Comparison of ENCODE assay signal across 20 cellular contexts in genomic region chr5:57685866-57686265, GRCh38.
"Had no signal": no experiment of that assay in that cellular context is flagged by ENCODE, and none has a peak within 500 bp of the region (broad histone marks: within the 10 kb centered on the region; RNA-seq: fewer than 3 reads in every experiment).

No MANE protein-coding gene starts in this region.

- H3K9me3 Mint-ChIP-seq: stimulated activated memory B cell treated with anti-CD40 and anti-IgM and Interleukin-4, amounts not matched to agents 10 μg/mL and 1 μg/mL and 100 μg/mL, for 72 hours had no signal

- H3K9me3 ChIP-seq: gastrocnemius medialis, left ventricle myocardium inferior, lower lobe of right lung, prostate gland, right atrium auricular region, sigmoid colon, testis, tibial artery had no signal

- H3K4me1 ChIP-seq: gastrocnemius medialis, lower lobe of right lung, prostate gland, right atrium auricular region, sigmoid colon, testis, tibial artery had no signal

- H3K27me3 Mint-ChIP-seq: stimulated activated memory B cell treated with anti-CD40 and anti-IgM and Interleukin-4, amounts not matched to agents 10 μg/mL and 1 μg/mL and 100 μg/mL, for 72 hours; type B pancreatic cell had no signal

- H3K36me3 Mint-ChIP-seq: natural killer cell; neural progenitor cell; stimulated activated memory B cell treated with anti-CD40 and anti-IgM and Interleukin-4, amounts not matched to agents 10 μg/mL and 1 μg/mL and 100 μg/mL, for 72 hours; type B pancreatic cell had no signal

- DNase-seq: cortex of kidney; effector CD4-positive, alpha-beta T cell; foreskin fibroblast; gastrocnemius medialis; head of caudate nucleus; left cardiac atrium; left ventricle myocardium inferior; lower lobe of right lung; natural killer cell; sigmoid colon; stimulated activated CD4-positive, alpha-beta T cell treated with anti-CD3 and anti-CD28 coated beads, Interleukin-4, amount 100 ng/mL, for 4 hours; stimulated activated naive CD8-positive, alpha-beta T cell treated with anti-CD3 and anti-CD28 coated beads, Interleukin-15, Interleukin-2, amounts not matched to agents 100 U/mL and 50 U/mL, for 24 hours; substantia nigra; testis; tibial artery had no signal

- H3K4me3 ChIP-seq: gastrocnemius medialis, left ventricle myocardium inferior, lower lobe of right lung, neural progenitor cell, prostate gland, right atrium auricular region, sigmoid colon, testis, tibial artery had no signal

- ATAC-seq: gastrocnemius medialis; left cardiac atrium; lower lobe of right lung; natural killer cell; stimulated activated memory B cell treated with anti-CD40 and anti-IgM and Interleukin-4, amounts not matched to agents 10 μg/mL and 1 μg/mL and 100 μg/mL, for 72 hours; stimulated activated naive CD8-positive, alpha-beta T cell treated with anti-CD3 and anti-CD28 coated beads, Interleukin-15, Interleukin-2, amounts not matched to agents 100 U/mL and 50 U/mL, for 24 hours had no signal

- H3K4me2 ChIP-seq: neural progenitor cell had no signal

- H2AFZ ChIP-seq: neural progenitor cell had no signal

- H3K4me3 Mint-ChIP-seq: natural killer cell; neural progenitor cell; stimulated activated memory B cell treated with anti-CD40 and anti-IgM and Interleukin-4, amounts not matched to agents 10 μg/mL and 1 μg/mL and 100 μg/mL, for 72 hours; type B pancreatic cell had no signal

- H3K9ac ChIP-seq: neural progenitor cell had no signal

- H3K27me3 ChIP-seq: gastrocnemius medialis, neural progenitor cell, right atrium auricular region, sigmoid colon, testis, tibial artery had no signal

- H3K4me1 Mint-ChIP-seq: natural killer cell; stimulated activated memory B cell treated with anti-CD40 and anti-IgM and Interleukin-4, amounts not matched to agents 10 μg/mL and 1 μg/mL and 100 μg/mL, for 72 hours had no signal

- H3K27ac Mint-ChIP-seq: natural killer cell; neural progenitor cell; stimulated activated memory B cell treated with anti-CD40 and anti-IgM and Interleukin-4, amounts not matched to agents 10 μg/mL and 1 μg/mL and 100 μg/mL, for 72 hours; type B pancreatic cell had no signal

- H3K27ac ChIP-seq: gastrocnemius medialis, left ventricle myocardium inferior, lower lobe of right lung, neural progenitor cell, prostate gland, right atrium auricular region, sigmoid colon, testis, tibial artery had no signal

- H3K36me3 ChIP-seq: gastrocnemius medialis, left ventricle myocardium inferior, lower lobe of right lung, neural progenitor cell, prostate gland, right atrium auricular region, sigmoid colon, tibial artery had no signal
